Comparison of ENCODE assay signal across 13 cellular contexts in the genomic region with DNA sequence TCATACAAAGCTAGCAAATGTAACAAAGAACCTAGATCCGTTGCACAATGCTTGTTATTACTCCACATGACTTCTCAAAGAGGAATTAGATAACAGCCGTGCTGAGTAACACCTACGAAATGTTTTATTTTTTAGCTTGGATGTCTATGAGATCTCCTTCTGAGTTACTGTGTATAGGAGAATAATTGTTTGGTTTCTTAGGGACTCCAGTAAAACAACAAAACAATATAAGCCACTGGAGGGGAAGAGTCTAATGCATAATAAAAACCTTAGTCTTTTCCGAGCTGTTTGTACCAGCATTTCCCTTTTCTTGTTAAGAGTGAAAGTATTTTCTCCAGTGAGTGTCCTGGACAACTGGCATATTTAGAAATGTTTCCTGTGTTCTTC. TPM values are rescaled to one million over a fixed set of nuclear protein-coding genes. Genes with fewer than 3 reads are reported as not detected.
DNase-seq lines count a peak whose midpoint lies in the region; ATAC-seq and TF ChIP-seq lines count a peak whose summit lies in the region.
"Had no signal": no experiment of that assay in that cellular context is flagged by ENCODE, and none has a peak within 500 bp of the region (broad histone marks: within the 10 kb centered on the region; RNA-seq: fewer than 3 reads in every experiment).

No MANE protein-coding gene starts in this region.

- no peak overlapping the region for H3K4me3 ChIP-seq in Karpas-422 (ENCODE audit: low read length)
- peak overlapping the region in 1 of 2 donors; percentile 22 for H3K4me3 ChIP-seq in cardiac fibroblast (replicated peaks in 1 of 2; ENCODE audit: low read depth in 2 of 2, low read length in 2 of 2)
- H3K4me3 ChIP-seq: BLaER1 had no signal

- H3K36me3 ChIP-seq in Karpas-422 (ENCODE audit: insufficient read depth, low read length), result peaks cover 21% of the 10 kb centered on the region; the same call in 1 of the 2 replicates

- peak overlapping the region; percentile 4; the same call in 1 of the 2 replicates for H3K9ac ChIP-seq in Karpas-422 (ENCODE audit: low read length)
- H3K9ac ChIP-seq: BLaER1 had no signal

- peak; percentile 42 for DNase-seq in ACHN
- DNase-seq in Karpas-422, result peak; percentile 40
- peak; percentile 85 to 89 for DNase-seq in cardiac fibroblast (ENCODE audit: low read depth in 2 of 2)
- no peak for DNase-seq in memory B cell (ENCODE audit: low spot score in 2 of 2)
- no peak for DNase-seq in DMS153 (lab: John Stamatoyannopoulos, UW)
- no peak for DNase-seq in activated CD4-positive, alpha-beta T cell treated with anti-CD3 and anti-CD28 coated beads, Interleukin-2, amount 50 U/mL, for 1 hour
- DNase-seq in activated naive CD8-positive, alpha-beta T cell treated with anti-CD3 and anti-CD28 coated beads, Interleukin-2, amount 50 U/mL, for 24 hours, result no peak
- DNase-seq in stimulated activated CD4-positive, alpha-beta T cell treated with anti-CD3 and anti-CD28 coated beads, Interleukin-4, amount 100 ng/mL, for 24 hours, result no peak
- DNase-seq: activated T-cell treated with anti-CD3 and anti-CD28 coated beads, Interleukin-2, amount 50 U/mL, for 1 hour; effector memory CD8-positive, alpha-beta T cell; GOT3 had no signal

- TF ChIP-seq CTCF in cardiac fibroblast (IDR thresholded peaks at IDR 0.05; ENCODE audit: low read depth, low read length), result no peak

- no peak for ATAC-seq in memory B cell (ENCODE audit: low read depth)
- no peak for ATAC-seq in activated naive CD8-positive, alpha-beta T cell treated with anti-CD3 and anti-CD28 coated beads, Interleukin-2, amount 50 U/mL, for 24 hours
- ATAC-seq: effector memory CD8-positive, alpha-beta T cell had no signal

- no peaks in the 10 kb centered on the region for H3K27me3 ChIP-seq in Karpas-422 (ENCODE audit: low read length)
- H3K27me3 ChIP-seq: BLaER1 had no signal

- no peaks in the 10 kb centered on the region for H3K9me3 Mint-ChIP-seq in memory B cell
- H3K9me3 Mint-ChIP-seq in activated naive CD8-positive, alpha-beta T cell treated with anti-CD3 and anti-CD28 coated beads, Interleukin-2, amount 50 U/mL, for 24 hours, result no peaks in the 10 kb centered on the region
- H3K9me3 Mint-ChIP-seq: effector memory CD8-positive, alpha-beta T cell; mesothelial cell of epicardium had no signal

- peaks cover 45% of the 10 kb centered on the region for H3K4me1 ChIP-seq in Karpas-422 (ENCODE audit: low read length)
- H3K4me1 ChIP-seq: BLaER1 had no signal

- no peaks in the 10 kb centered on the region for H3K27me3 Mint-ChIP-seq in memory B cell
- no peaks in the 10 kb centered on the region for H3K27me3 Mint-ChIP-seq in activated naive CD8-positive, alpha-beta T cell treated with anti-CD3 and anti-CD28 coated beads, Interleukin-2, amount 50 U/mL, for 24 hours
- H3K27me3 Mint-ChIP-seq: effector memory CD8-positive, alpha-beta T cell had no signal

- peak overlapping the region; percentile 45 for H3K27ac Mint-ChIP-seq in memory B cell
- no peak overlapping the region for H3K27ac Mint-ChIP-seq in activated naive CD8-positive, alpha-beta T cell treated with anti-CD3 and anti-CD28 coated beads, Interleukin-2, amount 50 U/mL, for 24 hours

- peaks cover 71% of the 10 kb centered on the region for H3K79me2 ChIP-seq in Karpas-422 (ENCODE audit: low read length)

- H3K4me1 Mint-ChIP-seq in memory B cell, result peaks cover 9% of the 10 kb centered on the region
- H3K4me1 Mint-ChIP-seq in activated naive CD8-positive, alpha-beta T cell treated with anti-CD3 and anti-CD28 coated beads, Interleukin-2, amount 50 U/mL, for 24 hours, result peaks cover 2% of the 10 kb centered on the region

- no peaks in the 10 kb centered on the region for H3K9me2 ChIP-seq in Karpas-422 (replicated peaks; ENCODE audit: insufficient read depth, low read length)

- H3K27ac ChIP-seq in Karpas-422 (ENCODE audit: low read length), result peak overlapping the region; percentile 21
- H3K27ac ChIP-seq: BLaER1 had no signal

- H2AFZ ChIP-seq in Karpas-422 (ENCODE audit: low read length), result no peak overlapping the region

- H3K4me3 Mint-ChIP-seq in memory B cell, result no peak overlapping the region
- H3K4me3 Mint-ChIP-seq in activated naive CD8-positive, alpha-beta T cell treated with anti-CD3 and anti-CD28 coated beads, Interleukin-2, amount 50 U/mL, for 24 hours, result no peak overlapping the region
- H3K4me3 Mint-ChIP-seq: effector memory CD8-positive, alpha-beta T cell; mesothelial cell of epicardium had no signal

- H3K4me2 ChIP-seq in Karpas-422 (ENCODE audit: low read depth, low read length, poor library complexity, severe bottlenecking), result peak overlapping the region; percentile 32
- H3K4me2 ChIP-seq: BLaER1 had no signal

- H4K20me1 ChIP-seq in Karpas-422 (ENCODE audit: insufficient read depth, low read depth, low read length), result no peaks in the 10 kb centered on the region

- H3K36me3 Mint-ChIP-seq in memory B cell, result peaks cover 19% of the 10 kb centered on the region
- peaks cover 19% of the 10 kb centered on the region for H3K36me3 Mint-ChIP-seq in activated naive CD8-positive, alpha-beta T cell treated with anti-CD3 and anti-CD28 coated beads, Interleukin-2, amount 50 U/mL, for 24 hours (ENCODE audit: low read depth)

- H3K9me3 ChIP-seq in Karpas-422 (ENCODE audit: low read length), result no peaks in the 10 kb centered on the region
- H3K9me3 ChIP-seq: BLaER1 had no signal

- in situ Hi-C loops in ACHN (cut with HindIII; ENCODE audit: low pct_ligation_motif_present, low pct_unique_long_range_greater_than_20kb, low sequenced_read_pairs), result no loop called here

RNA-seq across cellular contexts. Expression of a gene that starts 15.6 kb away (rescaled TPM):
- 115 and 137 TPM in 2 replicates for total RNA-seq in Karpas-422 (2014; rRNA removed; shearing (Covaris generic); ENCODE audit: low replicate concordance)

RNA-seq across cellular contexts. Expression of a gene that starts 20.1 kb away (rescaled TPM):
- total RNA-seq in Karpas-422 (2014; rRNA removed; shearing (Covaris generic); ENCODE audit: low replicate concordance), result 109 and 144 TPM in 2 replicates

RNA-seq across cellular contexts. Expression of a gene that starts 37.6 kb away (rescaled TPM):
- 13.4 and 21.7 TPM in 2 replicates for total RNA-seq in Karpas-422 (2014; rRNA removed; shearing (Covaris generic); ENCODE audit: low replicate concordance)

RNA-seq across cellular contexts. Expression of a gene that starts 37.6 kb away (rescaled TPM):
- 17.2 and 43.5 TPM in 2 replicates for total RNA-seq in Karpas-422 (2014; rRNA removed; shearing (Covaris generic); ENCODE audit: low replicate concordance)

Comparison
In these comparisons a context has a peak if more than half of its experiments do, and no peak if none do; other contexts are left out.
1. DNase-seq: peak in ACHN (single experiment), Karpas-422 (single experiment) and cardiac fibroblast (2 of 2); none in memory B cell (0 of 2), DMS153 (single experiment), activated CD4-positive, alpha-beta T cell treated with anti-CD3 and anti-CD28 coated beads, Interleukin-2, amount 50 U/mL, for 1 hour (single experiment), activated naive CD8-positive, alpha-beta T cell treated with anti-CD3 and anti-CD28 coated beads, Interleukin-2, amount 50 U/mL, for 24 hours (single experiment) and stimulated activated CD4-positive, alpha-beta T cell treated with anti-CD3 and anti-CD28 coated beads, Interleukin-4, amount 100 ng/mL, for 24 hours (single experiment).